Comparison of ENCODE assay signal across 22 cellular contexts in genomic region chr10:124193309-124193696, GRCh38.
"Had no signal": no experiment of that assay in that cellular context is flagged by ENCODE, and none has a peak within 500 bp of the region (broad histone marks: within the 10 kb centered on the region; RNA-seq: fewer than 3 reads in every experiment).

No MANE protein-coding gene starts in this region.

- H2AFZ ChIP-seq: hepatocyte had no signal

- H3K4me1 Mint-ChIP-seq: immature natural killer cell had no signal

- H3K79me2 ChIP-seq: hepatocyte had no signal

- H3K4me3 Mint-ChIP-seq: immature natural killer cell; mesothelial cell of epicardium; naive thymus-derived CD4-positive, alpha-beta T cell had no signal

- H3K9me3 ChIP-seq: colonic mucosa, esophagus muscularis mucosa, gastroesophageal sphincter, left lung, lower lobe of right lung had no signal

- H3K4me1 ChIP-seq: colonic mucosa, foreskin keratinocyte, left lung, lower lobe of right lung had no signal

- H3K36me3 Mint-ChIP-seq: mesothelial cell of epicardium had no signal

- H3K4me3 ChIP-seq: colonic mucosa, dorsolateral prefrontal cortex, esophagus muscularis mucosa, gastroesophageal sphincter, heart left ventricle, hepatocyte, left lung, lower lobe of right lung had no signal

- H3K4me2 ChIP-seq: hepatocyte had no signal

- H3K27ac Mint-ChIP-seq: immature natural killer cell; mesothelial cell of epicardium; naive thymus-derived CD4-positive, alpha-beta T cell had no signal

- DNase-seq: colonic mucosa; dermis blood vessel endothelial cell; dorsolateral prefrontal cortex; effector CD4-positive, alpha-beta T cell; effector memory CD4-positive, alpha-beta T cell; foreskin keratinocyte; heart left ventricle; hypothalamus; immature natural killer cell; islet precursor cell; kidney; kidney glomerular epithelial cell; left colon; left lung; left ventricle myocardium superior; lower lobe of right lung; mesenchymal stem cell; naive thymus-derived CD4-positive, alpha-beta T cell had no signal

- H3K27ac ChIP-seq: colonic mucosa, dorsolateral prefrontal cortex, esophagus muscularis mucosa, foreskin keratinocyte, gastroesophageal sphincter, heart left ventricle, hepatocyte, left lung, lower lobe of right lung had no signal

- H3K9me3 Mint-ChIP-seq: immature natural killer cell had no signal

- H3K36me3 ChIP-seq: colonic mucosa, esophagus muscularis mucosa, gastroesophageal sphincter, heart left ventricle, left lung, lower lobe of right lung had no signal

- H3K27me3 ChIP-seq: colonic mucosa, dorsolateral prefrontal cortex, esophagus muscularis mucosa, foreskin keratinocyte, heart left ventricle, left lung had no signal
